Comparison of ENCODE assay signal across 1 cellular context in the genomic region with DNA sequence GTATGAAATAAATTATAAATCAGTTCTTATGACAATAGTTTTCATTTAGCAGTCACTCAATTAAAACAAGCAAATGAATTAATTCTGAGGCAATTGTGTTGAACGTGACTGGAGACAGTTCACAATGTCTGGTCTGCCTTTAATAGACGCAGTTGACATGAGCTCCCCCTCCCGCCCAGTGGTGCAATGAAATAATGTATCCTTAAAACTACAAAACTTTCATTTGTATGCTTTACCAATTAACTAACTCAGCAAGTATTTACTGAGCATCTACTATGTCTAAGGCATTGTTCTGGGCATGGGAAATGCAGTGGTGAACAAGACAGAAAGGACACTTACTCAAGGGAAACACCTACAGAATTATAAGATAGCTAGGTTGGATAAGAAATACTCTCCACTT.
TF ChIP-seq lines count a peak whose summit lies in the region.

No MANE protein-coding gene starts in this region.

TF ChIP-seq in SK-N-SH treated with all-trans-retinoic acid at 6 μM for 48 hours, 23 proteins besides CTCF, POLR2A, EP300 and RAD21 (continued from another document):
- TF ChIP-seq OSR1 (CRISPR knock-in tag; IDR thresholded peaks at IDR 0.05) (no peak), ARNTL (CRISPR knock-in tag; IDR thresholded peaks at IDR 0.05; ENCODE audit: borderline replicate concordance, low read depth) (no peak), CSDC2 (CRISPR knock-in tag; IDR thresholded peaks at IDR 0.05) (no peak), ISL1 (CRISPR knock-in tag; IDR thresholded peaks at IDR 0.05) (no peak)
